12 cellular contexts compared by ENCODE assay signal in genomic region chrX:44828008-44828605, GRCh38. TPM values are rescaled to one million over a fixed set of nuclear protein-coding genes. Genes with fewer than 3 reads are reported as not detected.
DNase-seq lines count a peak whose midpoint lies in the region; FAIRE-seq and TF ChIP-seq lines count a peak whose summit lies in the region.
"Had no signal": no experiment of that assay in that cellular context is flagged by ENCODE, and none has a peak within 500 bp of the region (broad histone marks: within the 10 kb centered on the region; RNA-seq: fewer than 3 reads in every experiment).

No MANE protein-coding gene starts in this region.

- intact Hi-C loops in prostate gland (cut with DNase I): no loop called here

- H3K4me3 ChIP-seq in skeletal muscle cell (ENCODE audit: low read depth, low read length) (no peak overlapping the region), prostate gland (no peak overlapping the region)
- H3K4me3 ChIP-seq: smooth muscle cell had no signal

- no peaks in the 10 kb centered on the region for H3K9me3 ChIP-seq in prostate gland

- no peaks in the 10 kb centered on the region for H3K4me1 ChIP-seq in prostate gland (replicated peaks)

- DNase-seq in DMS53 (lab: John Stamatoyannopoulos, UW) (peak; percentile 36), DMS53 treated with DMSO at 0.1 percent for 48 hours (lab: John Stamatoyannopoulos, UW; ENCODE audit: unreplicated experiment) (no peak), RCC 7860 (ENCODE audit: low spot score) (peak; percentile 52), epithelial cell of prostate (ENCODE audit: low read depth, low spot score) (peak; percentile 37), skeletal muscle cell (ENCODE audit: low read depth) (peak; percentile 56), iPS-NIHi7 (ENCODE audit: extremely low spot score) (no peak), GDM1 (lab: John Stamatoyannopoulos, UW) (no peak), prostate gland (ENCODE audit: low spot score) (no peak)
- DNase-seq: 8988T; activated CD8-positive, alpha-beta memory T cell treated with anti-CD3 and anti-CD28 coated beads, Interleukin-2, amount 50 U/mL, for 4 hours; NCI-H748 treated with DMSO at 0.1 percent for 48 hours had no signal

- H3K27ac ChIP-seq in epithelial cell of prostate (no peak overlapping the region), prostate gland (no peak overlapping the region)

- no peak for TF ChIP-seq CTCF in prostate gland (IDR thresholded peaks at IDR 0.05)

- H3K36me3 ChIP-seq in prostate gland: no peaks in the 10 kb centered on the region

- peak; percentile 92 for FAIRE-seq in RCC 7860 (lab: Jason Lieb, UNC)

- TF ChIP-seq POLR2A in prostate gland (IDR thresholded peaks at IDR 0.05): no peak

- H3K27me3 ChIP-seq in prostate gland (replicated peaks; ENCODE audit: insufficient read depth): no peaks in the 10 kb centered on the region

- 73% methylated on average over 4 of the region's 4 CpGs for WGBS in prostate gland

RNA-seq across cellular contexts. Expression of gene DUSP21, which starts 15.7 kb away (rescaled TPM):
- 1 to 10 TPM in 1 of 2 donors, not detected in 1; 5.1 TPM for total RNA-seq in prostate gland
- total RNA-seq: smooth muscle cell had no signal

RNA-seq across cellular contexts. Expression of gene KDM6A, which starts 44.9 kb away (rescaled TPM):
- 10 to 100 TPM; 30.1 to 45.1 TPM for total RNA-seq in prostate gland

Comparison
In these comparisons a context has a peak if more than half of its experiments do, and no peak if none do; other contexts are left out.
1. DNase-seq: peak in DMS53 (single experiment), RCC 7860 (single experiment), epithelial cell of prostate (single experiment) and skeletal muscle cell (single experiment); none in DMS53 treated with DMSO at 0.1 percent for 48 hours (single experiment), iPS-NIHi7 (single experiment), GDM1 (single experiment) and prostate gland (single experiment).